Comparison of ENCODE assay signal across 13 cellular contexts in genomic region chr7:38057829-38058228, GRCh38.
DNase-seq lines count a peak whose midpoint lies in the region; ATAC-seq lines count a peak whose summit lies in the region.
"Had no signal": no experiment of that assay in that cellular context is flagged by ENCODE, and none has a peak within 500 bp of the region (broad histone marks: within the 10 kb centered on the region; RNA-seq: fewer than 3 reads in every experiment).

No MANE protein-coding gene starts in this region.

- peak; percentile 44 for DNase-seq in DMS 273 (lab: John Stamatoyannopoulos, UW; ENCODE audit: unreplicated experiment)
- no peak for DNase-seq in DMS 273 treated with DMSO at 0.1 percent for 48 hours (lab: John Stamatoyannopoulos, UW)
- peak; percentile 79 for DNase-seq in H4 (ENCODE audit: low spot score)
- peak; percentile 18 for DNase-seq in NCI-H69 (lab: John Stamatoyannopoulos, UW)
- DNase-seq in glomerular visceral epithelial cell (ENCODE audit: extremely low spot score): peak; percentile 0
- DNase-seq in mucosa of gallbladder (ENCODE audit: low spot score): no peak
- no peak for DNase-seq in stimulated activated CD4-positive, alpha-beta T cell treated with anti-CD3 and anti-CD28 coated beads, Interleukin-4, amount 100 ng/mL, for 4 hours
- DNase-seq: CD8-positive, alpha-beta T cell; H9; NCI-H1436; NCI-H2029; OCI-M1 had no signal

- no peak for ATAC-seq in GM18502 (IDR thresholded peaks at IDR 0.05; ENCODE audit: poor library complexity, unreplicated experiment)
- ATAC-seq: CD8-positive, alpha-beta T cell had no signal

Comparison
In these comparisons a context has a peak if more than half of its experiments do, and no peak if none do; other contexts are left out.
1. DNase-seq: peak in DMS 273 (single experiment), H4 (single experiment), NCI-H69 (single experiment) and glomerular visceral epithelial cell (single experiment); none in DMS 273 treated with DMSO at 0.1 percent for 48 hours (single experiment), mucosa of gallbladder (single experiment) and stimulated activated CD4-positive, alpha-beta T cell treated with anti-CD3 and anti-CD28 coated beads, Interleukin-4, amount 100 ng/mL, for 4 hours (0 of 2).